ENCODE assay signal across 26 cellular contexts in genomic region chr1:214314178-214314843, GRCh38.
"Had no signal": no experiment of that assay in that cellular context is flagged by ENCODE, and none has a peak within 500 bp of the region (broad histone marks: within the 10 kb centered on the region; RNA-seq: fewer than 3 reads in every experiment).

No MANE protein-coding gene starts in this region.

- H3K27me3 Mint-ChIP-seq: activated CD4-positive, alpha-beta memory T cell treated with anti-CD3 and anti-CD28 coated beads, Interleukin-2, amount 10 ng/mL, durations not matched to agents 7 days and 5 days; activated CD4-positive, alpha-beta T cell treated with anti-CD3 and anti-CD28 coated beads, Interleukin-2, amount 10 ng/mL, durations not matched to agents 7 days and 5 days; activated naive CD4-positive, alpha-beta T cell treated with anti-CD3 and anti-CD28 coated beads, Interleukin-2, amount 10 ng/mL, durations not matched to agents 7 days and 5 days; activated naive CD8-positive, alpha-beta T cell treated with anti-CD3 and anti-CD28 coated beads, Interleukin-2, amount 10 ng/mL, durations not matched to agents 7 days and 5 days; activated T-cell treated with anti-CD3 and anti-CD28 coated beads, Interleukin-2, amount 50 U/mL, for 24 hours; naive thymus-derived CD8-positive, alpha-beta T cell; stimulated activated memory B cell treated with anti-CD40 and anti-IgM and Interleukin-4, amounts not matched to agents 10 μg/mL and 1 μg/mL and 100 μg/mL, for 72 hours; stimulated activated naive CD8-positive, alpha-beta T cell treated with anti-CD3 and anti-CD28 coated beads, Interleukin-15, amount 100 ng/mL, for 72 hours; type B pancreatic cell had no signal

- H3K4me3 ChIP-seq: ascending aorta, cardiac muscle cell, coronary artery, sigmoid colon, vagina had no signal

- H3K9me3 Mint-ChIP-seq: activated CD4-positive, alpha-beta memory T cell treated with anti-CD3 and anti-CD28 coated beads, Interleukin-2, amount 10 ng/mL, durations not matched to agents 7 days and 5 days; activated CD4-positive, alpha-beta T cell treated with anti-CD3 and anti-CD28 coated beads, Interleukin-2, amount 10 ng/mL, durations not matched to agents 7 days and 5 days; activated naive CD4-positive, alpha-beta T cell treated with anti-CD3 and anti-CD28 coated beads, Interleukin-2, amount 10 ng/mL, durations not matched to agents 7 days and 5 days; activated naive CD8-positive, alpha-beta T cell treated with anti-CD3 and anti-CD28 coated beads, Interleukin-2, amount 10 ng/mL, durations not matched to agents 7 days and 5 days; activated T-cell treated with anti-CD3 and anti-CD28 coated beads, Interleukin-2, amount 50 U/mL, for 24 hours; brain; naive thymus-derived CD8-positive, alpha-beta T cell; stimulated activated memory B cell treated with anti-CD40 and anti-IgM and Interleukin-4, amounts not matched to agents 10 μg/mL and 1 μg/mL and 100 μg/mL, for 72 hours; stimulated activated naive CD8-positive, alpha-beta T cell treated with anti-CD3 and anti-CD28 coated beads, Interleukin-15, amount 100 ng/mL, for 72 hours; type B pancreatic cell had no signal

- FAIRE-seq: islet of Langerhans, small intestine had no signal

- DNase-seq: activated CD4-positive, alpha-beta memory T cell treated with anti-CD3 and anti-CD28 coated beads, Interleukin-2, amount 10 ng/mL, durations not matched to agents 7 days and 5 days; activated CD4-positive, alpha-beta T cell treated with anti-CD3 and anti-CD28 coated beads, Interleukin-2, amount 10 ng/mL, durations not matched to agents 7 days and 5 days; activated CD4-positive, CD25-positive, alpha-beta regulatory T cell treated with anti-CD3 and anti-CD28 coated beads, Interleukin-2, amount 50 U/mL, for 72 hours; activated CD8-positive, alpha-beta memory T cell treated with anti-CD3 and anti-CD28 coated beads, Interleukin-2, amount 50 U/mL, for 48 hours; activated gamma-delta T cell; activated naive CD4-positive, alpha-beta T cell treated with anti-CD3 and anti-CD28 coated beads, Interleukin-2, amount 10 ng/mL, durations not matched to agents 7 days and 5 days; activated naive CD8-positive, alpha-beta T cell treated with anti-CD3 and anti-CD28 coated beads, Interleukin-2, amount 10 ng/mL, durations not matched to agents 7 days and 5 days; activated T-cell treated with anti-CD3 and anti-CD28 coated beads, Interleukin-2, amount 50 U/mL, for 24 hours; mesenchymal stem cell; naive thymus-derived CD8-positive, alpha-beta T cell; posterior cingulate gyrus; sigmoid colon; small intestine; stimulated activated CD4-positive, alpha-beta T cell treated with anti-CD3 and anti-CD28 coated beads, Interleukin-4, amount 100 ng/mL, for 24 hours; stimulated activated naive CD8-positive, alpha-beta T cell treated with anti-CD3 and anti-CD28 coated beads, Interleukin-15, amount 100 ng/mL, for 72 hours; substantia nigra; T-helper 2 cell had no signal

- H3K4me1 ChIP-seq: ascending aorta, sigmoid colon, vagina had no signal

- H3K4me1 Mint-ChIP-seq: stimulated activated memory B cell treated with anti-CD40 and anti-IgM and Interleukin-4, amounts not matched to agents 10 μg/mL and 1 μg/mL and 100 μg/mL, for 72 hours had no signal

- H3K27me3 ChIP-seq: ascending aorta, cardiac muscle cell, sigmoid colon, vagina had no signal

- H3K27ac Mint-ChIP-seq: activated CD4-positive, alpha-beta memory T cell treated with anti-CD3 and anti-CD28 coated beads, Interleukin-2, amount 10 ng/mL, durations not matched to agents 7 days and 5 days; activated CD4-positive, alpha-beta T cell treated with anti-CD3 and anti-CD28 coated beads, Interleukin-2, amount 10 ng/mL, durations not matched to agents 7 days and 5 days; activated naive CD4-positive, alpha-beta T cell treated with anti-CD3 and anti-CD28 coated beads, Interleukin-2, amount 10 ng/mL, durations not matched to agents 7 days and 5 days; activated T-cell treated with anti-CD3 and anti-CD28 coated beads, Interleukin-2, amount 50 U/mL, for 24 hours; stimulated activated memory B cell treated with anti-CD40 and anti-IgM and Interleukin-4, amounts not matched to agents 10 μg/mL and 1 μg/mL and 100 μg/mL, for 72 hours; stimulated activated naive CD8-positive, alpha-beta T cell treated with anti-CD3 and anti-CD28 coated beads, Interleukin-15, amount 100 ng/mL, for 72 hours; type B pancreatic cell had no signal

- H3K27ac ChIP-seq: ascending aorta, cardiac muscle cell, coronary artery, sigmoid colon, vagina had no signal

- ATAC-seq: esophagus mucosa; naive thymus-derived CD8-positive, alpha-beta T cell; stimulated activated memory B cell treated with anti-CD40 and anti-IgM and Interleukin-4, amounts not matched to agents 10 μg/mL and 1 μg/mL and 100 μg/mL, for 72 hours; stimulated activated naive CD8-positive, alpha-beta T cell treated with anti-CD3 and anti-CD28 coated beads, Interleukin-15, amount 100 ng/mL, for 72 hours had no signal

- H3K4me3 Mint-ChIP-seq: activated CD4-positive, alpha-beta memory T cell treated with anti-CD3 and anti-CD28 coated beads, Interleukin-2, amount 10 ng/mL, durations not matched to agents 7 days and 5 days; activated CD4-positive, alpha-beta T cell treated with anti-CD3 and anti-CD28 coated beads, Interleukin-2, amount 10 ng/mL, durations not matched to agents 7 days and 5 days; activated naive CD4-positive, alpha-beta T cell treated with anti-CD3 and anti-CD28 coated beads, Interleukin-2, amount 10 ng/mL, durations not matched to agents 7 days and 5 days; activated naive CD8-positive, alpha-beta T cell treated with anti-CD3 and anti-CD28 coated beads, Interleukin-2, amount 10 ng/mL, durations not matched to agents 7 days and 5 days; activated T-cell treated with anti-CD3 and anti-CD28 coated beads, Interleukin-2, amount 50 U/mL, for 24 hours; brain; stimulated activated memory B cell treated with anti-CD40 and anti-IgM and Interleukin-4, amounts not matched to agents 10 μg/mL and 1 μg/mL and 100 μg/mL, for 72 hours; stimulated activated naive CD8-positive, alpha-beta T cell treated with anti-CD3 and anti-CD28 coated beads, Interleukin-15, amount 100 ng/mL, for 72 hours; type B pancreatic cell had no signal

- H3K9me3 ChIP-seq: ascending aorta, sigmoid colon, vagina had no signal
